ENCODE assay signal across 15 cellular contexts in genomic region chr2:238407566-238407965, GRCh38. TPM values are rescaled to one million over a fixed set of nuclear protein-coding genes. Genes with fewer than 3 reads are reported as not detected.
DNase-seq lines count a peak whose midpoint lies in the region; TF ChIP-seq lines count a peak whose summit lies in the region.
"Had no signal": no experiment of that assay in that cellular context is flagged by ENCODE, and none has a peak within 500 bp of the region (broad histone marks: within the 10 kb centered on the region; RNA-seq: fewer than 3 reads in every experiment).

No MANE protein-coding gene starts in this region.

- POLR2A ChIA-PET in CD4-positive, alpha-beta memory T cell (lab: Charles Lee; ENCODE audit: partially characterized antibody), result no interaction called here

- H3K4me3 Mint-ChIP-seq in endothelial cell (ENCODE audit: unreplicated experiment) (peak overlapping the region; percentile 37), neural crest cell (no peak overlapping the region), mesothelial cell of epicardium (no peak overlapping the region)
- H3K4me3 Mint-ChIP-seq in CD4-positive, alpha-beta memory T cell, result no peak overlapping the region
- H3K4me3 Mint-ChIP-seq: CD8-positive, alpha-beta T cell had no signal

- H3K9me3 ChIP-seq in CD4-positive, alpha-beta memory T cell (ENCODE audit: control insufficient read depth in 1 of 2, low read length in 2 of 2), result no peaks in the 10 kb centered on the region
- H3K9me3 ChIP-seq: A549, BE2C, Caco-2, HAP-1 had no signal

- CTCF ChIA-PET in CD4-positive, alpha-beta memory T cell (lab: Charles Lee; ENCODE audit: partially characterized antibody), result no interaction called here

- H3K4me1 ChIP-seq in CD4-positive, alpha-beta memory T cell (ENCODE audit: insufficient read depth, low read length), result no peaks in the 10 kb centered on the region
- H3K4me1 ChIP-seq: A549, BE2C, HAP-1 had no signal

- no peaks in the 10 kb centered on the region for H3K36me3 Mint-ChIP-seq in endothelial cell (ENCODE audit: low read depth, unreplicated experiment)
- H3K36me3 Mint-ChIP-seq in neural crest cell (ENCODE audit: low read depth), result peaks cover 4% of the 10 kb centered on the region
- H3K36me3 Mint-ChIP-seq in mesothelial cell of epicardium, result peaks cover 14% of the 10 kb centered on the region
- H3K36me3 Mint-ChIP-seq in CD4-positive, alpha-beta memory T cell, result no peaks in the 10 kb centered on the region
- H3K36me3 Mint-ChIP-seq: CD8-positive, alpha-beta T cell had no signal

- no peaks in the 10 kb centered on the region for H3K27me3 ChIP-seq in H7 (ENCODE audit: control insufficient read depth, insufficient read depth, low read length)
- no peaks in the 10 kb centered on the region for H3K27me3 ChIP-seq in CD4-positive, alpha-beta memory T cell (ENCODE audit: insufficient read depth, low read length)
- H3K27me3 ChIP-seq: BE2C had no signal

- H3K4me1 Mint-ChIP-seq in endothelial cell (ENCODE audit: unreplicated experiment), result no peaks in the 10 kb centered on the region
- H3K4me1 Mint-ChIP-seq in neural crest cell, result no peaks in the 10 kb centered on the region
- no peaks in the 10 kb centered on the region for H3K4me1 Mint-ChIP-seq in mesothelial cell of epicardium
- no peaks in the 10 kb centered on the region for H3K4me1 Mint-ChIP-seq in CD4-positive, alpha-beta memory T cell

- H3K27ac ChIP-seq in CD4-positive, alpha-beta memory T cell (ENCODE audit: low read depth, low read length), result no peak overlapping the region
- H3K27ac ChIP-seq: A549, C4-2B, GM23248 had no signal

- intact Hi-C loops in CD4-positive, alpha-beta memory T cell (cut with micrococcal nuclease), result no loop called here

- peaks cover 2% of the 10 kb centered on the region for H3K27me3 Mint-ChIP-seq in endothelial cell (ENCODE audit: unreplicated experiment)
- H3K27me3 Mint-ChIP-seq in neural crest cell (ENCODE audit: low read depth), result no peaks in the 10 kb centered on the region
- H3K27me3 Mint-ChIP-seq in mesothelial cell of epicardium (ENCODE audit: low read depth), result no peaks in the 10 kb centered on the region
- H3K27me3 Mint-ChIP-seq in CD4-positive, alpha-beta memory T cell, result no peaks in the 10 kb centered on the region

- no peaks in the 10 kb centered on the region for H3K36me3 ChIP-seq in H7 (replicated peaks; ENCODE audit: control insufficient read depth, insufficient read depth, low read length)
- no peaks in the 10 kb centered on the region for H3K36me3 ChIP-seq in CD4-positive, alpha-beta memory T cell (ENCODE audit: insufficient read depth, low read length)
- H3K36me3 ChIP-seq: BE2C, HAP-1 had no signal

- TF ChIP-seq CTCF in endothelial cell (IDR thresholded peaks at IDR 0.05; ENCODE audit: unreplicated experiment) (no peak), neural crest cell (conservative IDR thresholded peaks at IDR 0.05) (no peak), mesothelial cell of epicardium (IDR thresholded peaks at IDR 0.05; ENCODE audit: unreplicated experiment) (no peak)

- H3K4me3 ChIP-seq in H7 (ENCODE audit: insufficient read depth, low read depth, low read length), result no peak overlapping the region
- no peak overlapping the region for H3K4me3 ChIP-seq in CD4-positive, alpha-beta memory T cell (ENCODE audit: low read length in 2 of 2)
- H3K4me3 ChIP-seq: A549, GM12878, GM23248, HAP-1 had no signal

- peak; percentile 36 for DNase-seq in COLO668 (lab: John Stamatoyannopoulos, UW; ENCODE audit: unreplicated experiment)
- DNase-seq in H7, result peak; percentile 24
- no peak for DNase-seq in endothelial cell (ENCODE audit: low spot score)
- no peak for DNase-seq in neural crest cell (ENCODE audit: low read depth, low spot score)
- DNase-seq in mesothelial cell of epicardium (ENCODE audit: low spot score in 2 of 2, unreplicated experiment in 2 of 2), result no peak
- DNase-seq in NCI-H82 (lab: John Stamatoyannopoulos, UW), result no peak
- no peak for DNase-seq in CD4-positive, alpha-beta memory T cell
- DNase-seq: BE2C; Caco-2; CD8-positive, alpha-beta T cell; GM23248 had no signal

- H3K9me3 Mint-ChIP-seq in endothelial cell (ENCODE audit: unreplicated experiment), result no peaks in the 10 kb centered on the region
- H3K9me3 Mint-ChIP-seq in neural crest cell, result no peaks in the 10 kb centered on the region
- no peaks in the 10 kb centered on the region for H3K9me3 Mint-ChIP-seq in mesothelial cell of epicardium
- no peaks in the 10 kb centered on the region for H3K9me3 Mint-ChIP-seq in CD4-positive, alpha-beta memory T cell
- H3K9me3 Mint-ChIP-seq: CD8-positive, alpha-beta T cell had no signal

- H3K27ac Mint-ChIP-seq in endothelial cell (ENCODE audit: unreplicated experiment) (no peak overlapping the region), neural crest cell (ENCODE audit: unreplicated experiment) (peak overlapping the region; percentile 6), mesothelial cell of epicardium (no peak overlapping the region)
- H3K27ac Mint-ChIP-seq in CD4-positive, alpha-beta memory T cell, result peak overlapping the region in 1 of 7 donors; percentile 36
- H3K27ac Mint-ChIP-seq: CD8-positive, alpha-beta T cell had no signal

RNA-seq across cellular contexts. Expression of gene ASB1, which starts 19.2 kb away (rescaled TPM):
- 23.2 and 26.5 TPM in 2 replicates for total RNA-seq in H7 (2014; rRNA removed; shearing (Covaris generic))
- 8.5 TPM for total RNA-seq in endothelial cell (ENCODE audit: unreplicated experiment)
- total RNA-seq in neural crest cell, result 37.5 and 39.9 TPM in 2 replicates
- 33.2 to 39.2 TPM (median 38.9 TPM) in 3 replicates for total RNA-seq in mesothelial cell of epicardium
- total RNA-seq in CD4-positive, alpha-beta memory T cell, result 10 to 100 TPM; 46.5 to 48.4 TPM
- 10 to 100 TPM; 19.5 to 22.4 TPM for polyA plus RNA-seq in CD4-positive, alpha-beta memory T cell

Comparison
In these comparisons a context has a peak if more than half of its experiments do, and no peak if none do; other contexts are left out.
1. DNase-seq: peak in COLO668 (single experiment) and H7 (single experiment); none in endothelial cell (single experiment), neural crest cell (single experiment), mesothelial cell of epicardium (0 of 2), NCI-H82 (single experiment) and CD4-positive, alpha-beta memory T cell (0 of 5).